ENCODE assay signal across 8 cellular contexts in the genomic region with DNA sequence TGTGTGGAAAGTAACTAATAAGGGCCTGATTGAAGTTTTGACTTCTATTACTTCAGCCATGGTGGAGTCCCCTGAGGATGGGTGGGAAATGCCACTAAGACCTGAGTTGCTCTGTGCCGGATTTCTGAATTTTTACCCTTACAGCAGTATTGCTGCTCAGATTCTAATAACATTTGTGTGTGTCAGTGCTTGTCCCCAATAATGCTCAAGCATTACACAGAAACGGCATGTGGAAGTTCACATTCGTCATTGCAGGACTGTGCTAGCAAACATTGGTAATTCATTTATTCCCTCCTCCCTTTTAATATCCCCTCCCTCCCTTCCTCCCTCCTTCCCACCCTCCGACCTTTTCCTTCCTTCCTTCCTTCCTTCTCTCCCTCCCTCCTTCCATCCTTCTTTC.
"Had no signal": no experiment of that assay in that cellular context is flagged by ENCODE, and none has a peak within 500 bp of the region (broad histone marks: within the 10 kb centered on the region; RNA-seq: fewer than 3 reads in every experiment).

No MANE protein-coding gene starts in this region.

- DNase-seq: GDM1, GF-D8 had no signal

- ATAC-seq: GM12878 had no signal

- FAIRE-seq: G401.6, GM12878, GM12891, GM12892, GM18507, GM19239 had no signal

- H3K4me3 ChIP-seq: GM12878 had no signal
